In the genomic region with DNA sequence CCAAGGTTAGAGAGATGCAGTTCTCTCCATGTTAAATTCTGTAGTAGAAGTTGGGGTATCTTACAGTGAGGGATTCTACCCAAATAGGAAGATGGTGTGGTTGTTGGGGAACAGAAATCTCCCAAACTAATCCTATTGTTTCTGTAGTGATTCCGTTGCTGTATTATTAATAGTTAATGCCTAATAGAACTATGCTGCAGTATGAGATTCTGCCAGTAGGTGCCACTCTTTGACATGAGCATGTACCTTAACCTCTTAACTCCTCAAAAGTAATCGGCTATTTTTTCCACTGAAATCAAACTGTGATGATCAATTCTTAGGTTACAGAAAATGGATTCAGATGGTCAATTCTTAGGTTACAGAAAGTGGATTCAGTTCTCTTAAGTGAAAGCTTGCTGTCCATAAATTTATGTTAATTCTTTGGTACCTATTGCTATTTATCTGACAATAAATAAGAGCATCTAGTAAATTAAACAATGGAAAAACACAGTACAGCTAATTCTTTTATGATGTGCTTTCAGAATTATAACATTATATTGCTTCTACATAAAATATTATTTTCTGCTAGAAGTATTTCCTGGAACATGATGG, we compare ENCODE assay signal across 9 cellular contexts.
DNase-seq lines count a peak whose midpoint lies in the region; ATAC-seq, FAIRE-seq and TF ChIP-seq lines count a peak whose summit lies in the region.
"Had no signal": no experiment of that assay in that cellular context is flagged by ENCODE, and none has a peak within 500 bp of the region (broad histone marks: within the 10 kb centered on the region; RNA-seq: fewer than 3 reads in every experiment).

No MANE protein-coding gene starts in this region.

- no peaks in the 10 kb centered on the region for H3K36me3 ChIP-seq in bronchial epithelial cell (ENCODE audit: control insufficient read depth, insufficient read depth, low read length)

- H3K9me3 Mint-ChIP-seq in nephron = peaks cover 26% of the 10 kb centered on the region

- TF ChIP-seq CTCF in LNCAP (IDR thresholded peaks at IDR 0.05) (peak; percentile 45; the same call in 1 of the 2 replicates), bronchial epithelial cell (IDR thresholded peaks at IDR 0.05; ENCODE audit: insufficient read depth, low read length, severe bottlenecking) (peak; percentile 46), nephron (IDR thresholded peaks at IDR 0.05; ENCODE audit: unreplicated experiment in 3 of 3) (peak in 2 of 3 experiments; percentile 11 to 22)

- FAIRE-seq in bronchial epithelial cell (lab: Jason Lieb, UNC) = no peak

- DNase-seq in EL = peak; percentile 21
- peak; percentile 67 for DNase-seq in bronchial epithelial cell (ENCODE audit: low read depth)
- no peak for DNase-seq in UCSD-AML1 (lab: John Stamatoyannopoulos, UW; ENCODE audit: unreplicated experiment)
- DNase-seq in NCI-H2107 treated with DMSO at 0.1 percent for 48 hours (lab: John Stamatoyannopoulos, UW; ENCODE audit: unreplicated experiment) = no peak
- DNase-seq: GOT3, NCI-H510A had no signal

- no peak for ATAC-seq in GM21786 (IDR thresholded peaks at IDR 0.05; ENCODE audit: unreplicated experiment)

- no peak overlapping the region for H3K4me3 ChIP-seq in bronchial epithelial cell (ENCODE audit: low read depth, low read length)

- H3K4me3 Mint-ChIP-seq in nephron = no peak overlapping the region

- no peaks in the 10 kb centered on the region for H3K4me1 Mint-ChIP-seq in nephron

- H3K27me3 Mint-ChIP-seq in nephron (ENCODE audit: low read depth) = no peaks in the 10 kb centered on the region

- no peak overlapping the region for H3K27ac Mint-ChIP-seq in nephron

- H3K27me3 ChIP-seq in bronchial epithelial cell (ENCODE audit: control insufficient read depth, insufficient read depth, low read length) = no peaks in the 10 kb centered on the region

- no peaks in the 10 kb centered on the region for H3K36me3 Mint-ChIP-seq in nephron (ENCODE audit: low read depth)

Comparison
In these comparisons a context has a peak if more than half of its experiments do, and no peak if none do; other contexts are left out.
1. DNase-seq: peak in EL (single experiment) and bronchial epithelial cell (single experiment); none in UCSD-AML1 (single experiment) and NCI-H2107 treated with DMSO at 0.1 percent for 48 hours (single experiment).
2. Peak in every context shown above with its lines, with median percentiles within 50 percentile points of each other: CTCF ChIP-seq.